Comparison of ENCODE assay signal across 11 cellular contexts in the genomic region with DNA sequence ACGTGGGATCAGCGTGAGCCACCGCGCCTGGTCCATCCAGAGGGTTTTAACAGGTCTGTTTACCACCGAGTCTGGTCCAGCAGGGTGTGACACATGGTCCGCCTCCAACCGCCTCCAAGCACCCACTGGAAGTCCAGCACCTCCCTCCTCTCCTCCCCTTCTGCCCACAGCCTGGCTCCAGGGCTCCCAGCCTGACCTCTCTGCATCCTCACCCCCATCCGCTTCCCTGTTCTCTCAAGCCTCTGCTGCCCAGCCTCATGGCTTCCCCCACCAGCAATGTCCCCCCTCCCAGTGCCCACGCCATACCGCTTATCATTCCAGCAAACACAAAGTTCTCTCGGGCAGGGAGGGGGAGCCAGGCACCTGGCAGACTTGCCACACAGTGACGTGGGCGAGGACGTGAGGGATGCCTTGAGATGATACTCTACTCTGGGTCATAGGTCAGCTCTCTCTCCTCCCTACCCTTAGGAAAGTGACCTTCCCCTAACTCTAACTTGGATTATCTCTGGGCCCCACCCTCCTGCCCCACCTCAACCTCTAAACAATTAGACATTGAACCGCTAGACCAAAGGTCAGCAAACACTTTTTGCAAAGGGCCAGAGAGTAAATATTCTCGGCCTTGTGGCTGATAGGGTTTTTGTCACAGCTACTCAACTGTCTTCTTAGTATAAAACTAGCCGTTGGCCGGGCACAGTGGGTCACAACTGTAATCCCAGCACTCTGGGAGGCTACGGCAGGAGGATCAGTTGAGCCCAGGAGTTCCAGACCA. TPM values are rescaled to one million over a fixed set of nuclear protein-coding genes. Genes with fewer than 3 reads are reported as not detected.
DNase-seq lines count a peak whose midpoint lies in the region; ATAC-seq and TF ChIP-seq lines count a peak whose summit lies in the region.
"Had no signal": no experiment of that assay in that cellular context is flagged by ENCODE, and none has a peak within 500 bp of the region (broad histone marks: within the 10 kb centered on the region; RNA-seq: fewer than 3 reads in every experiment).

No MANE protein-coding gene starts in this region.

- no peaks in the 10 kb centered on the region for H3K27me3 ChIP-seq in HCT116 (ENCODE audit: insufficient read depth, low read length)
- no peaks in the 10 kb centered on the region for H3K27me3 ChIP-seq in body of pancreas
- no peaks in the 10 kb centered on the region for H3K27me3 ChIP-seq in gastrocnemius medialis

- WGBS in body of pancreas, 2 donors = 14 to 19% methylated on average over 19 of the region's 19 CpGs

- TF ChIP-seq CTCF in HCT116 (IDR thresholded peaks at IDR 0.05 in 2 of 3, conservative IDR thresholded peaks at IDR 0.05 in 1 of 3; ENCODE audit: borderline replicate concordance in 1 of 3, insufficient read depth in 1 of 3, low read depth in 2 of 3, low read length in 2 of 3) (no peak), body of pancreas (IDR thresholded peaks at IDR 0.05) (peak in 3 of 7 experiments; percentile 17 to 19 (median 17)), gastrocnemius medialis (IDR thresholded peaks at IDR 0.05 in 4 of 5, conservative IDR thresholded peaks at IDR 0.05 in 1 of 5) (no peak), GM10248 (IDR thresholded peaks at IDR 0.05; ENCODE audit: control extremely low read depth, extremely low read depth, low read depth, missing control alignments) (no peak)

- peaks cover 74% of the 10 kb centered on the region for H3K79me2 ChIP-seq in HCT116 (ENCODE audit: insufficient read depth, low read length)

- H3K36me3 ChIP-seq in HCT116 (ENCODE audit: control insufficient read depth in 1 of 2, insufficient read depth in 2 of 2, low read length in 2 of 2) (peaks cover 8 to 25% of the 10 kb centered on the region in 2 experiments; a peak in 3 of 4 replicates), body of pancreas (replicated peaks in 1 of 2; ENCODE audit: insufficient read depth in 1 of 2, low read depth in 2 of 2) (peaks cover 16 to 19% of the 10 kb centered on the region in 2 donors), gastrocnemius medialis (peaks cover 0 to 20% of the 10 kb centered on the region in 2 donors)

- no peak for DNase-seq in HCT116 (ENCODE audit: low read depth, low spot score)
- peak; percentile 85 to 94 (median 90) for DNase-seq in body of pancreas
- DNase-seq in left kidney (ENCODE audit: low read depth, low spot score) = peak; percentile 38
- no peak for DNase-seq in gastrocnemius medialis
- DNase-seq in GM10248 (ENCODE audit: extremely low spot score) = no peak
- DNase-seq in iPS-NIHi7 (ENCODE audit: extremely low spot score) = no peak
- DNase-seq: activated CD4-positive, alpha-beta memory T cell treated with anti-CD3 and anti-CD28 coated beads for 36 hours; SHP77 treated with DMSO at 0.1 percent for 48 hours had no signal

- no peak for TF ChIP-seq RAD21 in HCT116 (IDR thresholded peaks at IDR 0.05; ENCODE audit: low read depth)

- CTCF ChIA-PET in HCT116 (lab: Charles Lee) (no interaction called here), GM10248 (lab: Yijun Ruan, JAX) (interaction anchor here (1.3 kb wide), 1 partner anchor 15 kb away, joined by 3 read pairs; no protein-coding TSS in a partner anchor)

- no peak for ATAC-seq in HCT116
- ATAC-seq in body of pancreas = peak; percentile 69
- no peak for ATAC-seq in gastrocnemius medialis
- no peak for ATAC-seq in HG03457 (IDR thresholded peaks at IDR 0.05; ENCODE audit: unreplicated experiment)
- no peak for ATAC-seq in GM21717 (IDR thresholded peaks at IDR 0.05; ENCODE audit: unreplicated experiment)

- BruUV-seq in HCT116 (replicated peaks; lab: Mats Ljungman, UMichigan) = no TSS peak

- no peak overlapping the region for H3K27ac ChIP-seq in HCT116 (ENCODE audit: low read depth, low read length)
- peak overlapping the region; percentile 85 to 92 (median 89) for H3K27ac ChIP-seq in body of pancreas
- peak overlapping the region; percentile 82 to 92 (median 86) for H3K27ac ChIP-seq in gastrocnemius medialis

- peak overlapping the region; percentile 81 for H3K9ac ChIP-seq in HCT116 (ENCODE audit: low read length)

- H3K9me3 ChIP-seq in HCT116 (ENCODE audit: control insufficient read depth in 1 of 2, insufficient read depth in 1 of 2, low read depth in 1 of 2, low read length in 2 of 2) = no peaks in the 10 kb centered on the region
- H3K9me3 ChIP-seq in body of pancreas = no peaks in the 10 kb centered on the region
- H3K9me3 ChIP-seq in gastrocnemius medialis = no peaks in the 10 kb centered on the region

- intact Hi-C loops in HCT116 (cut with micrococcal nuclease) = no loop called here
- intact Hi-C loops in body of pancreas (cut with DNase I) = no loop called here
- intact Hi-C loops in gastrocnemius medialis (cut with DNase I; ENCODE audit: low total_unique reads) = no loop called here

- POLR2A ChIA-PET in HCT116 (lab: Charles Lee) (no interaction called here), GM10248 (lab: Yijun Ruan, JAX) (no interaction called here)

- TF ChIP-seq POLR2A in HCT116 (IDR thresholded peaks at IDR 0.05; ENCODE audit: borderline replicate concordance, extremely low read depth, insufficient read depth, insufficient read length) = no peak
- TF ChIP-seq POLR2A in body of pancreas (IDR thresholded peaks at IDR 0.05) = peak in 2 of 3 donors; percentile 26 to 49
- TF ChIP-seq POLR2A in gastrocnemius medialis (IDR thresholded peaks at IDR 0.05) = no peak

- H3K9me2 ChIP-seq in HCT116 (ENCODE audit: insufficient read depth) = no peaks in the 10 kb centered on the region

- H4K20me1 ChIP-seq in HCT116 (ENCODE audit: insufficient read depth) = no peaks in the 10 kb centered on the region

- peak overlapping the region; percentile 81 for H3K4me2 ChIP-seq in HCT116 (ENCODE audit: low read length)

- RAD21 ChIA-PET in HCT116 (lab: Charles Lee; ENCODE audit: low non-redundant PET in 1 of 2, low total read pairs in 2 of 2, uncharacterized antibody in 2 of 2, unreplicated experiment in 2 of 2) = no interaction called here

- H3K4me1 ChIP-seq in HCT116 (ENCODE audit: control insufficient read depth in 1 of 2, insufficient read depth in 2 of 2, low read length in 2 of 2) (peaks cover 65 to 73% of the 10 kb centered on the region in 2 experiments), body of pancreas (peaks cover 88% of the 10 kb centered on the region), gastrocnemius medialis (peaks cover 72 to 86% of the 10 kb centered on the region in 2 donors)

- H2AFZ ChIP-seq in HCT116 (ENCODE audit: low read depth, low read length, poor library complexity, severe bottlenecking) = no peak overlapping the region

- in situ Hi-C loops in gastrocnemius medialis (cut with MboI; ENCODE audit: low sequenced_read_pairs in 4 of 4) = no loop called here

- no peak overlapping the region for H3K4me3 ChIP-seq in HCT116 (replicated peaks in 1 of 2; ENCODE audit: low read depth in 1 of 2, low read length in 2 of 2)
- H3K4me3 ChIP-seq in body of pancreas = no peak overlapping the region
- H3K4me3 ChIP-seq in gastrocnemius medialis = peak overlapping the region in 1 of 4 donors; percentile 34

TF ChIP-seq in HCT116, 20 proteins besides CTCF, POLR2A, EP300 and RAD21:
- no peak for TF ChIP-seq YY1 (IDR thresholded peaks at IDR 0.05; ENCODE audit: extremely low read depth, insufficient replicate concordance, low read depth, low read length)
- TF ChIP-seq SP1 (IDR thresholded peaks at IDR 0.05; ENCODE audit: low read depth) = no peak
- no peak for TF ChIP-seq FOSL1 (IDR thresholded peaks at IDR 0.05; ENCODE audit: low read depth)
- no peak for TF ChIP-seq TCF7L2 (IDR thresholded peaks at IDR 0.05; ENCODE audit: borderline replicate concordance, extremely low read depth, insufficient read depth, insufficient read length)

RNA-seq across cellular contexts. Expression of gene CDC42EP4, which starts 23.1 kb away (rescaled TPM):
- total RNA-seq in HCT116 (2021; ENCODE audit: unreplicated experiment) = 54.9 TPM
- 43.4 and 51.6 TPM in 2 replicates for polyA plus RNA-seq in HCT116 (2012)
- 10 to 100 TPM; 47.0 to 60.6 TPM for total RNA-seq in body of pancreas
- 10 to 100 TPM; 35.8 to 57.0 (median 47.1) TPM for total RNA-seq in gastrocnemius medialis

RNA-seq across cellular contexts. Expression of gene CPSF4L, which starts 27.0 kb away (rescaled TPM):
- not detected for total RNA-seq in HCT116 (2021; ENCODE audit: unreplicated experiment)
- polyA plus RNA-seq in HCT116 (2012) = 0.16 and 0.61 TPM in 2 replicates
- total RNA-seq in body of pancreas = not detected
- total RNA-seq in gastrocnemius medialis = not detected
- total RNA-seq: activated CD4-positive, alpha-beta memory T cell treated with anti-CD3 and anti-CD28 coated beads for 36 hours; astrocyte had no signal

Comparison
In these comparisons a context has a peak if more than half of its experiments do, and no peak if none do; other contexts are left out.
1. DNase-seq: peak in body of pancreas (4 of 4) and left kidney (single experiment); none in HCT116 (single experiment), gastrocnemius medialis (0 of 2), GM10248 (single experiment) and iPS-NIHi7 (single experiment).
2. POLR2A ChIP-seq: peak in body of pancreas (2 of 3); none in HCT116 (single experiment) and gastrocnemius medialis (0 of 2).